14 cellular contexts compared by ENCODE assay signal in genomic region chr5:176386491-176386890, GRCh38. TPM values are rescaled to one million over a fixed set of nuclear protein-coding genes. Genes with fewer than 3 reads are reported as not detected.
DNase-seq lines count a peak whose midpoint lies in the region; ATAC-seq, FAIRE-seq and TF ChIP-seq lines count a peak whose summit lies in the region.
"Had no signal": no experiment of that assay in that cellular context is flagged by ENCODE, and none has a peak within 500 bp of the region (broad histone marks: within the 10 kb centered on the region; RNA-seq: fewer than 3 reads in every experiment).

No MANE protein-coding gene starts in this region.

- CTCF ChIA-PET in PC-3 (lab: Charles Lee): no interaction called here
- CTCF ChIA-PET in endothelial cell of umbilical vein (lab: Charles Lee): no interaction called here

- H2AFZ ChIP-seq in PC-3 (ENCODE audit: low read length) (no peak overlapping the region), endothelial cell of umbilical vein (ENCODE audit: low read depth, low read length) (no peak overlapping the region)
- H2AFZ ChIP-seq: parathyroid adenoma had no signal

- H3K9me3 ChIP-seq in PC-3 (ENCODE audit: low read length) (no peaks in the 10 kb centered on the region), endothelial cell of umbilical vein (replicated peaks; ENCODE audit: control insufficient read depth, insufficient read depth, low read length) (no peaks in the 10 kb centered on the region), skeletal muscle satellite cell (replicated peaks; ENCODE audit: low read length) (no peaks in the 10 kb centered on the region)
- H3K9me3 ChIP-seq: testis had no signal

- no peak for FAIRE-seq in endothelial cell of umbilical vein (lab: Jason Lieb, UNC)

- H3K27ac Mint-ChIP-seq in activated T-cell treated with anti-CD3 and anti-CD28 coated beads, Interleukin-2, amount 50 U/mL, for 24 hours: peak overlapping the region; percentile 100

- H3K79me2 ChIP-seq in PC-3 (ENCODE audit: low read length): peaks cover 67% of the 10 kb centered on the region
- peaks cover 34% of the 10 kb centered on the region for H3K79me2 ChIP-seq in endothelial cell of umbilical vein (ENCODE audit: control insufficient read depth, insufficient read depth, low read length)

- H3K36me3 ChIP-seq in PC-3 (ENCODE audit: low read depth, low read length) (peaks cover 65% of the 10 kb centered on the region), endothelial cell of umbilical vein (ENCODE audit: control insufficient read depth in 2 of 2, extremely low read depth in 1 of 2, insufficient read depth in 2 of 2, low read length in 2 of 2) (peaks cover 9 to 23% of the 10 kb centered on the region in 2 experiments), skeletal muscle satellite cell (ENCODE audit: insufficient read depth, low read length) (peaks cover 61% of the 10 kb centered on the region)

- H3K36me3 Mint-ChIP-seq in activated T-cell treated with anti-CD3 and anti-CD28 coated beads, Interleukin-2, amount 50 U/mL, for 24 hours (ENCODE audit: low read depth): peaks cover 96% of the 10 kb centered on the region

- intact Hi-C loops in PC-3 (cut with micrococcal nuclease) (no loop called here), endothelial cell of umbilical vein (cut with micrococcal nuclease) (loop anchor here (10.0 kb wide), 1 partner anchor 1208 kb away; the partner anchor contains the start of gene TMED9)

- dilution Hi-C loops in endothelial cell of umbilical vein (cut with MboI; ENCODE audit: extremely low pct_ligation_motif_present, low sequenced_read_pairs): no loop called here

- H3K4me3 ChIP-seq in PC-3 (ENCODE audit: low read length) (peak overlapping the region; percentile 94), endothelial cell of umbilical vein (replicated peaks in 1 of 3; ENCODE audit: insufficient read depth in 1 of 3, low read depth in 1 of 3, low read length in 3 of 3) (no peak overlapping the region), skeletal muscle satellite cell (ENCODE audit: low read length) (peak overlapping the region; percentile 93)

- H3F3A ChIP-seq in PC-3 (ENCODE audit: low read length, unreplicated experiment): no peaks in the 10 kb centered on the region

- no peak for DNase-seq in activated T-cell treated with anti-CD3 and anti-CD28 coated beads, Interleukin-2, amount 50 U/mL, for 24 hours
- DNase-seq in activated T-cell treated with anti-CD3 and anti-CD28 coated beads for 4 hours: no peak
- no peak for DNase-seq in PC-3
- DNase-seq in endothelial cell of umbilical vein (ENCODE audit: low read depth, low spot score): no peak
- no peak for DNase-seq in islet precursor cell
- DNase-seq: activated CD4-positive, CD25-positive, alpha-beta regulatory T cell; anterior cingulate cortex; NCI-H1930; stimulated activated CD4-positive, alpha-beta T cell treated with anti-CD3 and anti-CD28 coated beads, Interleukin-4, amount 100 ng/mL, for 4 hours; testis had no signal

- TF ChIP-seq POLR2A in endothelial cell of umbilical vein (IDR thresholded peaks at IDR 0.05; ENCODE audit: low read depth, low read length): no peak

- ATAC-seq in PC-3: no peak
- no peak for ATAC-seq in GM21529 (IDR thresholded peaks at IDR 0.05; ENCODE audit: unreplicated experiment)
- ATAC-seq in GM18868 (IDR thresholded peaks at IDR 0.05; ENCODE audit: unreplicated experiment): no peak

- peaks cover 32% of the 10 kb centered on the region for H4K20me1 ChIP-seq in PC-3 (ENCODE audit: low read length)
- H4K20me1 ChIP-seq in endothelial cell of umbilical vein (replicated peaks; ENCODE audit: control insufficient read depth, extremely low read depth, insufficient read depth, low read length): no peaks in the 10 kb centered on the region

- H3K27me3 ChIP-seq in PC-3 (ENCODE audit: low read length) (no peaks in the 10 kb centered on the region), endothelial cell of umbilical vein (ENCODE audit: control insufficient read depth in 2 of 2, insufficient read depth in 2 of 2, low read length in 2 of 2) (no peaks in the 10 kb centered on the region), skeletal muscle satellite cell (ENCODE audit: control insufficient read depth, insufficient read depth, low read length) (no peaks in the 10 kb centered on the region)
- H3K27me3 ChIP-seq: testis had no signal

- H3K27ac ChIP-seq in PC-3 (ENCODE audit: low read length): no peak overlapping the region
- no peak overlapping the region for H3K27ac ChIP-seq in endothelial cell of umbilical vein (ENCODE audit: insufficient read depth, low read depth, low read length)
- H3K27ac ChIP-seq: parathyroid adenoma, testis had no signal

- H3K4me3 Mint-ChIP-seq in activated T-cell treated with anti-CD3 and anti-CD28 coated beads, Interleukin-2, amount 50 U/mL, for 24 hours: peak overlapping the region; percentile 98

- no peaks in the 10 kb centered on the region for H3K9me1 ChIP-seq in endothelial cell of umbilical vein (replicated peaks; ENCODE audit: control insufficient read depth, extremely low read depth, insufficient read depth, low read length)

- peaks cover 35% of the 10 kb centered on the region for H3K4me1 Mint-ChIP-seq in activated T-cell treated with anti-CD3 and anti-CD28 coated beads, Interleukin-2, amount 50 U/mL, for 24 hours (ENCODE audit: low read depth)

- H3K4me1 ChIP-seq in PC-3 (ENCODE audit: insufficient read depth, low read length) (peaks cover 14% of the 10 kb centered on the region), endothelial cell of umbilical vein (ENCODE audit: control insufficient read depth, extremely low read depth, insufficient read depth, low read length) (peaks cover 14% of the 10 kb centered on the region), skeletal muscle satellite cell (ENCODE audit: control insufficient read depth, insufficient read depth, low read length) (peaks cover 20% of the 10 kb centered on the region)

- TF ChIP-seq CTCF in PC-3 (conservative IDR thresholded peaks at IDR 0.05; ENCODE audit: low read depth, low read length) (no peak), endothelial cell of umbilical vein (IDR thresholded peaks at IDR 0.05; ENCODE audit: extremely low read depth in 1 of 2, insufficient read depth in 1 of 2, low read depth in 1 of 2, low read length in 2 of 2) (no peak)

- no peaks in the 10 kb centered on the region for H3K9me3 Mint-ChIP-seq in activated T-cell treated with anti-CD3 and anti-CD28 coated beads, Interleukin-2, amount 50 U/mL, for 24 hours

- POLR2A ChIA-PET in PC-3 (lab: Charles Lee; ENCODE audit: unreplicated experiment): no interaction called here
- POLR2A ChIA-PET in endothelial cell of umbilical vein (lab: Charles Lee): no interaction called here

- BruUV-seq in PC-3 (replicated peaks; lab: Mats Ljungman, UMichigan) (no TSS peak), endothelial cell of umbilical vein (replicated peaks; lab: Mats Ljungman, UMichigan) (no TSS peak)

- H3K9me2 ChIP-seq in PC-3 (replicated peaks; ENCODE audit: low read length): no peaks in the 10 kb centered on the region

- H3K4me2 ChIP-seq in PC-3 (ENCODE audit: low read length) (peak overlapping the region; percentile 99), endothelial cell of umbilical vein (ENCODE audit: insufficient read depth, low read length) (peak overlapping the region; percentile 91), skeletal muscle satellite cell (ENCODE audit: low read length) (peak overlapping the region; percentile 96)

- H3K9ac ChIP-seq in PC-3 (ENCODE audit: low read length) (no peak overlapping the region), endothelial cell of umbilical vein (replicated peaks; ENCODE audit: extremely low read depth, insufficient read depth, low read length) (no peak overlapping the region), skeletal muscle satellite cell (ENCODE audit: low read depth, low read length) (peak overlapping the region; percentile 96)
- H3K9ac ChIP-seq: parathyroid adenoma had no signal

- no peaks in the 10 kb centered on the region for H3K27me3 Mint-ChIP-seq in activated T-cell treated with anti-CD3 and anti-CD28 coated beads, Interleukin-2, amount 50 U/mL, for 24 hours

RNA-seq across cellular contexts. Expression of gene NOP16, which starts 1.9 kb away (rescaled TPM):
- total RNA-seq in PC-3 (2014; rRNA removed): 92.6 and 103 TPM in 2 replicates
- total RNA-seq in endothelial cell of umbilical vein: 47.4 and 51.6 TPM in 2 replicates
- 31.1 and 41.1 TPM in 2 replicates for polyA plus RNA-seq in endothelial cell of umbilical vein
- 58.5 and 68.0 TPM in 2 replicates for polyA plus RNA-seq in endothelial cell of umbilical vein (2011; cell fraction: cytosol; rRNA removed)
- 53.7 and 60.0 TPM in 2 replicates for polyA plus RNA-seq in endothelial cell of umbilical vein (2011; cell fraction: nucleus; rRNA removed)
- polyA plus RNA-seq in endothelial cell of umbilical vein (2012): 46.9 and 65.5 TPM in 2 replicates
- 15.0 and 20.5 TPM in 2 replicates for polyA minus RNA-seq in endothelial cell of umbilical vein
- 36.2 TPM for polyA minus RNA-seq in endothelial cell of umbilical vein (2011; cell fraction: cytosol; rRNA and poly(A)+ RNA removed)
- 12.4 and 19.0 TPM in 2 replicates for polyA minus RNA-seq in endothelial cell of umbilical vein (2011; cell fraction: nucleus; rRNA and poly(A)+ RNA removed)
- total RNA-seq in skeletal muscle satellite cell (2012; rRNA removed): 26.1 and 40.6 TPM in 2 replicates

RNA-seq across cellular contexts. Expression of gene HIGD2A, which starts 2.1 kb away (rescaled TPM):
- 164 and 174 TPM in 2 replicates for total RNA-seq in PC-3 (2014; rRNA removed)
- total RNA-seq in endothelial cell of umbilical vein: 96.2 and 103 TPM in 2 replicates
- polyA plus RNA-seq in endothelial cell of umbilical vein: 210 and 294 TPM in 2 replicates
- 184 and 199 TPM in 2 replicates for polyA plus RNA-seq in endothelial cell of umbilical vein (2011; cell fraction: cytosol; rRNA removed)
- polyA plus RNA-seq in endothelial cell of umbilical vein (2011; cell fraction: nucleus; rRNA removed): 40.5 and 55.6 TPM in 2 replicates
- 86.8 and 116 TPM in 2 replicates for polyA plus RNA-seq in endothelial cell of umbilical vein (2012)
- polyA minus RNA-seq in endothelial cell of umbilical vein: 54.1 and 62.4 TPM in 2 replicates
- polyA minus RNA-seq in endothelial cell of umbilical vein (2011; cell fraction: cytosol; rRNA and poly(A)+ RNA removed): 96.4 TPM
- 17.6 and 19.1 TPM in 2 replicates for polyA minus RNA-seq in endothelial cell of umbilical vein (2011; cell fraction: nucleus; rRNA and poly(A)+ RNA removed)
- 28.9 and 39.5 TPM in 2 replicates for total RNA-seq in skeletal muscle satellite cell (2012; rRNA removed)

RNA-seq across cellular contexts. Expression of gene ARL10, which starts 21.2 kb away (rescaled TPM):
- total RNA-seq in PC-3 (2014; rRNA removed) (0.15 and 2.6 TPM in 2 replicates), endothelial cell of umbilical vein (16.5 and 20.7 TPM in 2 replicates)
- 5.0 and 7.7 TPM in 2 replicates for polyA plus RNA-seq in endothelial cell of umbilical vein
- 4.6 and 4.8 TPM in 2 replicates for polyA plus RNA-seq in endothelial cell of umbilical vein (2011; cell fraction: cytosol; rRNA removed)
- polyA plus RNA-seq in endothelial cell of umbilical vein (2011; cell fraction: nucleus; rRNA removed): 19.8 and 24.1 TPM in 2 replicates
- 6.6 and 7.0 TPM in 2 replicates for polyA plus RNA-seq in endothelial cell of umbilical vein (2012)
- polyA minus RNA-seq in endothelial cell of umbilical vein: 13.6 and 14.1 TPM in 2 replicates
- not detected for polyA minus RNA-seq in endothelial cell of umbilical vein (2011; cell fraction: cytosol; rRNA and poly(A)+ RNA removed)
- 11.2 and 22.0 TPM in 2 replicates for polyA minus RNA-seq in endothelial cell of umbilical vein (2011; cell fraction: nucleus; rRNA and poly(A)+ RNA removed)
- 8.9 and 11.8 TPM in 2 replicates for total RNA-seq in skeletal muscle satellite cell (2012; rRNA removed)

RNA-seq across cellular contexts. Expression of gene KIAA1191, which starts 24.9 kb away (rescaled TPM):
- total RNA-seq in PC-3 (2014; rRNA removed) (69.5 and 81.1 TPM in 2 replicates), endothelial cell of umbilical vein (116 and 119 TPM in 2 replicates)
- 114 TPM in 2 replicates for polyA plus RNA-seq in endothelial cell of umbilical vein
- polyA plus RNA-seq in endothelial cell of umbilical vein (2011; cell fraction: cytosol; rRNA removed): 135 and 136 TPM in 2 replicates
- polyA plus RNA-seq in endothelial cell of umbilical vein (2011; cell fraction: nucleus; rRNA removed): 57.5 and 66.0 TPM in 2 replicates
- polyA plus RNA-seq in endothelial cell of umbilical vein (2012): 91.7 and 92.5 TPM in 2 replicates
- polyA minus RNA-seq in endothelial cell of umbilical vein: 156 and 164 TPM in 2 replicates
- polyA minus RNA-seq in endothelial cell of umbilical vein (2011; cell fraction: cytosol; rRNA and poly(A)+ RNA removed): 33.1 TPM
- 35.4 and 43.8 TPM in 2 replicates for polyA minus RNA-seq in endothelial cell of umbilical vein (2011; cell fraction: nucleus; rRNA and poly(A)+ RNA removed)
- total RNA-seq in skeletal muscle satellite cell (2012; rRNA removed): 56.8 and 72.1 TPM in 2 replicates

RNA-seq across cellular contexts. Expression of gene CLTB, which starts 29.8 kb away (rescaled TPM):
- 354 and 460 TPM in 2 replicates for total RNA-seq in PC-3 (2014; rRNA removed)
- total RNA-seq in endothelial cell of umbilical vein: 73.2 and 108 TPM in 2 replicates
- polyA plus RNA-seq in endothelial cell of umbilical vein: 111 and 126 TPM in 2 replicates
- polyA plus RNA-seq in endothelial cell of umbilical vein (2011; cell fraction: cytosol; rRNA removed): 78.8 and 83.8 TPM in 2 replicates
- polyA plus RNA-seq in endothelial cell of umbilical vein (2011; cell fraction: nucleus; rRNA removed): 54.4 and 58.7 TPM in 2 replicates
- 85.8 and 109 TPM in 2 replicates for polyA plus RNA-seq in endothelial cell of umbilical vein (2012)
- 28.8 and 30.4 TPM in 2 replicates for polyA minus RNA-seq in endothelial cell of umbilical vein
- polyA minus RNA-seq in endothelial cell of umbilical vein (2011; cell fraction: cytosol; rRNA and poly(A)+ RNA removed): 58.2 TPM
- 11.3 and 17.1 TPM in 2 replicates for polyA minus RNA-seq in endothelial cell of umbilical vein (2011; cell fraction: nucleus; rRNA and poly(A)+ RNA removed)
- total RNA-seq in skeletal muscle satellite cell (2012; rRNA removed): 85.7 and 112 TPM in 2 replicates

Comparison
In these comparisons a context has a peak if more than half of its experiments do, and no peak if none do; other contexts are left out.
1. H3K4me3 ChIP-seq: peak in PC-3 (single experiment) and skeletal muscle satellite cell (single experiment); none in endothelial cell of umbilical vein (0 of 3).
2. Peak in every context shown above with its lines, with median percentiles within 50 percentile points of each other: H3K4me2 ChIP-seq.